13 cellular contexts compared by ENCODE assay signal in the genomic region with DNA sequence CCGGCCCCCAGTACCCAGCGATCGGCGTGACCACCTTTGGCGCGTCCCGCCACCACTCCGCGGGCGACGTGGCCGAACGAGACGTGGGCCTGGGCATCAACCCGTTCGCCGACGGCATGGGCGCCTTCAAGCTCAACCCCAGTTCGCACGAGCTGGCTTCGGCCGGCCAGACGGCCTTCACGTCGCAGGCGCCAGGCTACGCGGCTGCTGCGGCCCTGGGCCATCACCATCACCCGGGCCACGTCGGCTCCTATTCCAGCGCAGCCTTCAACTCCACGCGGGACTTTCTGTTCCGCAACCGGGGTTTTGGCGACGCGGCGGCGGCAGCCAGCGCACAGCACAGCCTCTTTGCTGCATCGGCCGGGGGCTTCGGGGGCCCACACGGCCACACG. TPM values are rescaled to one million over a fixed set of nuclear protein-coding genes. Genes with fewer than 3 reads are reported as not detected.
A peak's percentile ranks its signal among the peaks of the same experiment; 100 is the strongest.
DNase-seq lines count a peak whose midpoint lies in the region; ATAC-seq, FAIRE-seq and TF ChIP-seq lines count a peak whose summit lies in the region.
"Had no signal": no experiment of that assay in that cellular context is flagged by ENCODE, and none has a peak within 500 bp of the region (broad histone marks: within the 10 kb centered on the region; RNA-seq: fewer than 3 reads in every experiment).

No MANE protein-coding gene starts in this region.

- ATAC-seq in omental fat pad (ENCODE audit: low FRiP score): no peak

- no peak overlapping the region for H3K4me3 Mint-ChIP-seq in astrocyte (ENCODE audit: unreplicated experiment)

- no peak for TF ChIP-seq EP300 in stomach (IDR thresholded peaks at IDR 0.05)

- DNase-seq in GM23248: peak; percentile 80
- no peak for DNase-seq in astrocyte (ENCODE audit: low read depth)
- no peak for DNase-seq in stomach
- DNase-seq in NCI-H446 treated with DMSO at 0.1 percent for 48 hours (lab: John Stamatoyannopoulos, UW): no peak
- DNase-seq in omental fat pad (ENCODE audit: low spot score): no peak
- no peak for DNase-seq in NCI-H1417 treated with DMSO at 0.1 percent for 48 hours (lab: John Stamatoyannopoulos, UW)
- no peak for DNase-seq in KBM-7
- DNase-seq: activated naive CD8-positive, alpha-beta T cell treated with anti-CD3 and anti-CD28 coated beads, Interleukin-2, amount 10 ng/mL, durations not matched to agents 7 days and 5 days; kidney glomerular epithelial cell; NCI-H1048 had no signal

- no peaks in the 10 kb centered on the region for H3K9me3 ChIP-seq in GM23248 (ENCODE audit: low read depth)
- H3K9me3 ChIP-seq in astrocyte (ENCODE audit: insufficient read depth, low read depth, low read length): no peaks in the 10 kb centered on the region
- H3K9me3 ChIP-seq in stomach: peaks cover 4 to 84% (median 29%) of the 10 kb centered on the region in 4 donors

- H3K36me3 ChIP-seq in GM23248 (ENCODE audit: low read depth) (0 out of 2 replicates have a peak, but pooled peaks cover 4% of the 10 kb centered on the region), astrocyte (ENCODE audit: insufficient read depth, low read length) (peaks cover 4% of the 10 kb centered on the region), stomach (no peaks in the 10 kb centered on the region)

- peak overlapping the region; percentile 96 for H3K27ac ChIP-seq in GM23248
- H3K27ac ChIP-seq in astrocyte (ENCODE audit: low read depth, low read length): peak overlapping the region; percentile 84
- H3K27ac ChIP-seq in layer of hippocampus (ENCODE audit: low read depth, low read length): peak overlapping the region; percentile 82
- no peak overlapping the region for H3K27ac ChIP-seq in stomach

- H3K4me3 ChIP-seq in GM23248: peak overlapping the region; percentile 92
- H3K4me3 ChIP-seq in astrocyte (ENCODE audit: insufficient read depth, low read depth, low read length): peak overlapping the region; percentile 82
- peak overlapping the region; percentile 18 to 44 (median 32) for H3K4me3 ChIP-seq in stomach

- FAIRE-seq in astrocyte (lab: Jason Lieb, UNC): no peak

- H3K9ac ChIP-seq in GM23248 (peak overlapping the region; percentile 94), astrocyte (ENCODE audit: low read length) (peak overlapping the region; percentile 93)

- peak overlapping the region; percentile 76 for H2AFZ ChIP-seq in GM23248
- peak overlapping the region; percentile 49 for H2AFZ ChIP-seq in astrocyte (ENCODE audit: low read depth, low read length)

- H3K9me2 ChIP-seq in GM23248 (ENCODE audit: insufficient read depth): no peaks in the 10 kb centered on the region

- H3K9me3 Mint-ChIP-seq in astrocyte (ENCODE audit: unreplicated experiment): peaks cover 32% of the 10 kb centered on the region

- H4K20me1 ChIP-seq in GM23248 (ENCODE audit: insufficient read depth) (no peaks in the 10 kb centered on the region), astrocyte (ENCODE audit: insufficient read depth, low read length) (peaks cover 13% of the 10 kb centered on the region)

- no peaks in the 10 kb centered on the region for H3K36me3 Mint-ChIP-seq in astrocyte (ENCODE audit: low read depth, unreplicated experiment)

- H3K4me1 ChIP-seq in GM23248 (ENCODE audit: insufficient read depth) (no peaks in the 10 kb centered on the region), astrocyte (ENCODE audit: insufficient read depth, low read length) (peaks cover 24% of the 10 kb centered on the region), stomach (peaks cover 26 to 67% (median 48%) of the 10 kb centered on the region in 4 donors)

- TF ChIP-seq POLR2A in stomach (IDR thresholded peaks at IDR 0.05): no peak

- TF ChIP-seq CTCF in astrocyte (IDR thresholded peaks at IDR 0.05; ENCODE audit: insufficient read depth, low read depth, low read length) (no peak), stomach (IDR thresholded peaks at IDR 0.05) (no peak), omental fat pad (IDR thresholded peaks at IDR 0.05) (no peak)

- H3K4me2 ChIP-seq in GM23248 (ENCODE audit: unreplicated experiment) (peak overlapping the region; percentile 98), astrocyte (ENCODE audit: low read length) (peak overlapping the region; percentile 88)

- WGBS in GM23248 (ENCODE audit: low coverage in 1 of 2, low lambda C conversion rate in 2 of 2, missing lambda C conversion rate in 2 of 2), 2 experiments: 0 to 2% methylated on average over 43 to 49 of the region's 49 CpGs
- 3 to 18% (median 9%) methylated on average over 22 to 49 of the region's 49 CpGs for WGBS in stomach, 5 donors

- peaks cover 16% of the 10 kb centered on the region; the same call in 1 of the 2 replicates for H3F3A ChIP-seq in GM23248 (ENCODE audit: insufficient read depth)

- H3K27me3 Mint-ChIP-seq in astrocyte (ENCODE audit: low read depth, unreplicated experiment): peaks cover 85% of the 10 kb centered on the region

- H3K27ac Mint-ChIP-seq in astrocyte (ENCODE audit: unreplicated experiment): no peak overlapping the region

- in situ Hi-C loops in GM23248 (cut with MboI): no loop called here
- in situ Hi-C loops in KBM-7 (cut with MboI; ENCODE audit: low pct_unique_long_range_greater_than_20kb, low sequenced_read_pairs): no loop called here

- H3K4me1 Mint-ChIP-seq in astrocyte (ENCODE audit: low read depth, unreplicated experiment): peaks cover 4% of the 10 kb centered on the region

- peaks cover 69% of the 10 kb centered on the region for H3K79me2 ChIP-seq in GM23248 (ENCODE audit: insufficient read depth)
- H3K79me2 ChIP-seq in astrocyte (ENCODE audit: insufficient read depth, low read length): peaks cover 88% of the 10 kb centered on the region

- H3K27me3 ChIP-seq in GM23248 (replicated peaks; ENCODE audit: insufficient read depth) (no peaks in the 10 kb centered on the region), astrocyte (ENCODE audit: insufficient read depth, low read length) (peaks cover 64% of the 10 kb centered on the region), layer of hippocampus (ENCODE audit: control insufficient read depth, insufficient read depth, low read length) (peaks cover 10% of the 10 kb centered on the region), stomach (peaks cover 71 to 100% (median 100%) of the 10 kb centered on the region in 3 donors)

- intact Hi-C loops in stomach (cut with DNase I; ENCODE audit: low total_unique reads): no loop called here

RNA-seq across cellular contexts. Expression of gene ZIC1, which starts 1.0 kb away (rescaled TPM):
- 18.2 and 25.5 TPM in 2 replicates for total RNA-seq in GM23248 (2014; rRNA removed; shearing (Covaris generic))
- 14.0 and 15.5 TPM in 2 replicates for polyA plus RNA-seq in GM23248 (2016; fragmentation: Nextera tagmentation; extraction: Ambion mirVana)
- total RNA-seq in astrocyte: 0.19 and 0.30 TPM in 2 replicates
- not detected for total RNA-seq in stomach
- polyA plus RNA-seq in stomach: under 1 TPM in 1 of 3 donors, not detected in 2; 0.76 TPM
- not detected for total RNA-seq in omental fat pad
- total RNA-seq: activated CD8-positive, alpha-beta memory T cell treated with anti-CD3 and anti-CD28 coated beads for 36 hours; activated naive CD8-positive, alpha-beta T cell treated with anti-CD3 and anti-CD28 coated beads, Interleukin-2, amount 10 ng/mL, durations not matched to agents 7 days and 5 days; T-helper 1 cell treated with Interleukin-12 subunit alpha and Interleukin-12 subunit beta and Interleukin-4 antibody, amounts not matched to agents 30 ng/mL and 1 ng/mL, for 36 hours had no signal

RNA-seq across cellular contexts. Expression of gene ZIC4, which starts 3.8 kb away (rescaled TPM):
- 1.6 and 7.0 TPM in 2 replicates for total RNA-seq in GM23248 (2014; rRNA removed; shearing (Covaris generic))
- 4.3 and 6.3 TPM in 2 replicates for polyA plus RNA-seq in GM23248 (2016; fragmentation: Nextera tagmentation; extraction: Ambion mirVana)
- total RNA-seq in astrocyte: not detected in 2 replicates
- not detected for total RNA-seq in stomach
- not detected for polyA plus RNA-seq in stomach
- total RNA-seq in omental fat pad: not detected
- total RNA-seq: activated CD8-positive, alpha-beta memory T cell treated with anti-CD3 and anti-CD28 coated beads for 36 hours; activated naive CD8-positive, alpha-beta T cell treated with anti-CD3 and anti-CD28 coated beads, Interleukin-2, amount 10 ng/mL, durations not matched to agents 7 days and 5 days; T-helper 1 cell treated with Interleukin-12 subunit alpha and Interleukin-12 subunit beta and Interleukin-4 antibody, amounts not matched to agents 30 ng/mL and 1 ng/mL, for 36 hours had no signal

Comparison
In these comparisons a context has a peak if more than half of its experiments do, and no peak if none do; other contexts are left out.
1. H3K27ac ChIP-seq: peak in GM23248 (single experiment), astrocyte (single experiment) and layer of hippocampus (single experiment); none in stomach (0 of 5).
2. H3K4me3 ChIP-seq: peak in every context shown above with its lines; median percentile 92 in GM23248; 82 in astrocyte; 32 in stomach.
3. RNA of gene ZIC1, which starts 1.0 kb away (total RNA-seq): 18.2 to 25.5 TPM in GM23248; 0.19 to 0.30 TPM in astrocyte, not detected in stomach and not detected in omental fat pad; every median in the first group is over 10 times any median in the second.